ENCODE assay signal across 24 cellular contexts in the genomic region with DNA sequence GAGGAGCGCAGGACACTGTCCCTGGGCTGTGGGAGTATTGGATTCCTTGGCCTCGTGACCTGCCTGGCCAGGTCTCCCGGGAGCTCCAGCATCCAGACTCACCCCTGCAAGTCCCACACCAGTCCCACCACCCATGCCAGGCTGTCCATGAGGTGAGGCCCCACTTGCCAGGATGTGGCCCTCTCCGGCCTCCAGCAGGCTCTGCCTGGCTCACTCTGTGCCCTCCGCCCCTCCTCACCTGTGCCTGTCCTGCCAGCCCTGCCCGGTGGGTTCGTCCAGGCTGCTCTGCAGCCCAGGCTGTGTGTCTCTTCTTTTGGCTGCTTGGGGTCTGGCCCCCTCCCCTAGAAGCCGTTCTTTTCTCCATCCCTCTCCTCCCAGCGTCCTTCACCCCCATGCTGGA.
"Had no signal": no experiment of that assay in that cellular context is flagged by ENCODE, and none has a peak within 500 bp of the region (broad histone marks: within the 10 kb centered on the region; RNA-seq: fewer than 3 reads in every experiment).

No MANE protein-coding gene starts in this region.

- H3K36me3 Mint-ChIP-seq: mesothelial cell of epicardium had no signal

- H3K9me3 Mint-ChIP-seq: dendritic cell treated with granulocyte-macrophage colony-stimulating factor and Interleukin-4, amounts not matched to agents 40 ng/mL and 50 ng/mL, for 4 days; effector memory CD8-positive, alpha-beta T cell; endodermal cell; mesothelial cell of epicardium had no signal

- H3K4me3 Mint-ChIP-seq: dendritic cell treated with granulocyte-macrophage colony-stimulating factor and Interleukin-4, amounts not matched to agents 40 ng/mL and 50 ng/mL, for 4 days; effector memory CD8-positive, alpha-beta T cell; endodermal cell; mesothelial cell of epicardium had no signal

- H3K27ac Mint-ChIP-seq: dendritic cell treated with granulocyte-macrophage colony-stimulating factor and Interleukin-4, amounts not matched to agents 40 ng/mL and 50 ng/mL, for 4 days; effector memory CD8-positive, alpha-beta T cell; endodermal cell; mesothelial cell of epicardium had no signal

- ATAC-seq: effector memory CD8-positive, alpha-beta T cell; esophagus mucosa; gastrocnemius medialis; heart right ventricle; left cardiac atrium; left lung; left ventricle myocardium superior; lower lobe of right lung; mucosa of descending colon had no signal

- H3K27me3 Mint-ChIP-seq: dendritic cell treated with granulocyte-macrophage colony-stimulating factor and Interleukin-4, amounts not matched to agents 40 ng/mL and 50 ng/mL, for 4 days; effector memory CD8-positive, alpha-beta T cell had no signal

- DNase-seq: cerebellar nuclear complex; colonic mucosa; cortex of kidney; effector CD8-positive, alpha-beta T cell; effector memory CD8-positive, alpha-beta T cell; endodermal cell; erythroblast; esophagus squamous epithelium; foreskin fibroblast; foreskin melanocyte; gastrocnemius medialis; glutamatergic neuron; head of caudate nucleus; heart right ventricle; hippocampal formation; left cardiac atrium; left ventricle myocardium superior; lower lobe of right lung; mesenchymal stem cell; mucosa of descending colon had no signal
